Comparison of ENCODE assay signal across 22 cellular contexts in genomic region chr3:176219970-176220369, GRCh38.
DNase-seq lines count a peak whose midpoint lies in the region; TF ChIP-seq lines count a peak whose summit lies in the region.
"Had no signal": no experiment of that assay in that cellular context is flagged by ENCODE, and none has a peak within 500 bp of the region (broad histone marks: within the 10 kb centered on the region; RNA-seq: fewer than 3 reads in every experiment).

No MANE protein-coding gene starts in this region.

- H3K27me3 Mint-ChIP-seq in neural progenitor cell (ENCODE audit: insufficient read depth, low read depth), result no peaks in the 10 kb centered on the region

- no peak overlapping the region for H3K4me2 ChIP-seq in neural progenitor cell
- H3K4me2 ChIP-seq: PC-9 had no signal

- H3K4me3 ChIP-seq in H7 (ENCODE audit: insufficient read depth, low read depth, low read length) (no peak overlapping the region), NT2/D1 (ENCODE audit: insufficient read length, low read depth) (no peak overlapping the region), neural progenitor cell (no peak overlapping the region)
- H3K4me3 ChIP-seq: GM12878, PC-9, SK-N-MC had no signal

- H3K9me3 Mint-ChIP-seq in neural progenitor cell, result peaks cover 12% of the 10 kb centered on the region

- H3K4me1 ChIP-seq in NT2/D1 (ENCODE audit: insufficient read depth, insufficient read length) (no peaks in the 10 kb centered on the region), neural progenitor cell (peaks cover 10% of the 10 kb centered on the region)

- no peak for TF ChIP-seq CTCF in neural progenitor cell (IDR thresholded peaks at IDR 0.05)

- no peaks in the 10 kb centered on the region for H3K79me2 ChIP-seq in neural progenitor cell (ENCODE audit: low read depth)

- H3K4me3 Mint-ChIP-seq in neural progenitor cell, result no peak overlapping the region
- H3K4me3 Mint-ChIP-seq: CD14-positive monocyte had no signal

- peaks cover 2% of the 10 kb centered on the region for H3K36me3 Mint-ChIP-seq in neural progenitor cell
- H3K36me3 Mint-ChIP-seq: CD14-positive monocyte had no signal

- no peak overlapping the region for H3K27ac ChIP-seq in neural progenitor cell
- H3K27ac ChIP-seq: PC-9, SK-N-MC had no signal

- H3K27ac Mint-ChIP-seq in neural progenitor cell, result peak overlapping the region; percentile 14
- H3K27ac Mint-ChIP-seq: CD14-positive monocyte had no signal

- no peak overlapping the region for H3K9ac ChIP-seq in NT2/D1 (ENCODE audit: insufficient read length, low read depth)
- no peak overlapping the region for H3K9ac ChIP-seq in neural progenitor cell

- peaks cover 14% of the 10 kb centered on the region for H3F3A ChIP-seq in neural progenitor cell (ENCODE audit: low read depth)

- no peaks in the 10 kb centered on the region for H4K20me1 ChIP-seq in neural progenitor cell (ENCODE audit: low read depth)

- H3K27me3 ChIP-seq in H7 (ENCODE audit: control insufficient read depth, insufficient read depth, low read length) (no peaks in the 10 kb centered on the region), NT2/D1 (ENCODE audit: insufficient read depth, insufficient read length) (no peaks in the 10 kb centered on the region), neural progenitor cell (no peaks in the 10 kb centered on the region)

- peaks cover 10% of the 10 kb centered on the region for H3K4me1 Mint-ChIP-seq in neural progenitor cell
- H3K4me1 Mint-ChIP-seq: CD14-positive monocyte had no signal

- H3K9me3 ChIP-seq in NT2/D1 (ENCODE audit: insufficient read depth, low read length) (no peaks in the 10 kb centered on the region), neural progenitor cell (ENCODE audit: low read depth) (no peaks in the 10 kb centered on the region)

- H3K36me3 ChIP-seq in H7 (replicated peaks; ENCODE audit: control insufficient read depth, insufficient read depth, low read length), result no peaks in the 10 kb centered on the region
- no peaks in the 10 kb centered on the region for H3K36me3 ChIP-seq in NT2/D1 (ENCODE audit: insufficient read depth, insufficient read length, low read length)
- no peaks in the 10 kb centered on the region for H3K36me3 ChIP-seq in neural progenitor cell

- DNase-seq in H7, result peak; percentile 62
- peak; percentile 58 for DNase-seq in NT2/D1 (ENCODE audit: low read depth, low spot score)
- peak; percentile 56 for DNase-seq in iPS DF 19.7 (ENCODE audit: low read depth, low spot score)
- DNase-seq in neural progenitor cell (ENCODE audit: low spot score), result peak; percentile 69
- DNase-seq in NCI-H2227 treated with DMSO at 0.1 percent for 48 hours (lab: John Stamatoyannopoulos, UW), result no peak
- DNase-seq in NCI-H1436 treated with DMSO at 0.1 percent for 48 hours (lab: John Stamatoyannopoulos, UW), result no peak
- no peak for DNase-seq in central memory CD4-positive, alpha-beta T cell
- DNase-seq in DMS 273 treated with DMSO at 0.1 percent for 48 hours (lab: John Stamatoyannopoulos, UW), result no peak
- DNase-seq: DMS79, HCEC 1CT, NCI-H1092 treated with DMSO at 0.1 percent for 48 hours, NCI-H2029 treated with DMSO at 0.1 percent for 48 hours, NCI-H2171, NCI-H446, NCI-H526, PC-9, RPMI8226, SHP77, SW 1271 had no signal

- peak overlapping the region; percentile 37 for H2AFZ ChIP-seq in neural progenitor cell (replicated peaks)

Comparison
In these comparisons a context has a peak if more than half of its experiments do, and no peak if none do; other contexts are left out.
1. DNase-seq: peak in H7 (single experiment), NT2/D1 (single experiment), iPS DF 19.7 (single experiment) and neural progenitor cell (single experiment); none in NCI-H2227 treated with DMSO at 0.1 percent for 48 hours (single experiment), NCI-H1436 treated with DMSO at 0.1 percent for 48 hours (single experiment), central memory CD4-positive, alpha-beta T cell (single experiment) and DMS 273 treated with DMSO at 0.1 percent for 48 hours (single experiment).